In genomic region chr2:191848771-191849726, GRCh38 we compare ENCODE assay signal across 25 cellular contexts. TPM values are rescaled to one million over a fixed set of nuclear protein-coding genes. Genes with fewer than 3 reads are reported as not detected.
"Had no signal": no experiment of that assay in that cellular context is flagged by ENCODE, and none has a peak within 500 bp of the region (broad histone marks: within the 10 kb centered on the region; RNA-seq: fewer than 3 reads in every experiment).

No MANE protein-coding gene starts in this region.

- ATAC-seq: activated CD4-positive, alpha-beta T cell treated with anti-CD3 and anti-CD28 coated beads for 36 hours; activated naive CD4-positive, alpha-beta T cell treated with anti-CD3 and anti-CD28 coated beads, Interleukin-2, amount 50 U/mL, for 72 hours; activated T-helper 17 cell treated with anti-CD3 and anti-CD28 coated beads, Interleukin-2, amount 50 U/mL, for 72 hours; foreskin keratinocyte; left colon; naive thymus-derived CD8-positive, alpha-beta T cell; T-helper 17 cell had no signal

- H3K4me1 Mint-ChIP-seq: activated B cell treated with CpG ODN at 0.5 μM for 24 hours; activated CD4-positive, alpha-beta T cell treated with anti-CD3 and anti-CD28 coated beads for 36 hours; activated T-helper 17 cell treated with anti-CD3 and anti-CD28 coated beads, Interleukin-2, amount 50 U/mL, for 72 hours had no signal

- H3K36me3 Mint-ChIP-seq: activated naive CD4-positive, alpha-beta T cell treated with anti-CD3 and anti-CD28 coated beads, Interleukin-2, amount 50 U/mL, for 72 hours; brain; naive thymus-derived CD8-positive, alpha-beta T cell; neural progenitor cell had no signal

- H3K9me3 Mint-ChIP-seq: activated B cell treated with CpG ODN at 0.5 μM for 24 hours; activated naive CD4-positive, alpha-beta T cell treated with anti-CD3 and anti-CD28 coated beads, Interleukin-2, amount 50 U/mL, for 72 hours; activated T-cell treated with anti-CD3 and anti-CD28 coated beads, Interleukin-2, amount 50 U/mL, for 24 hours; activated T-helper 17 cell treated with anti-CD3 and anti-CD28 coated beads, Interleukin-2, amount 50 U/mL, for 72 hours; brain; naive thymus-derived CD8-positive, alpha-beta T cell; neural progenitor cell; stimulated activated naive CD8-positive, alpha-beta T cell treated with anti-CD3 and anti-CD28 coated beads, Interleukin-15, Interleukin-2, amounts not matched to agents 100 ng/mL and 50 ng/mL, for 24 hours had no signal

- H3K27me3 ChIP-seq: foreskin keratinocyte, neural progenitor cell, suprapubic skin, transverse colon, vagina had no signal

- DNase-seq: activated B cell treated with CpG ODN at 0.5 μM for 24 hours; activated CD4-positive, alpha-beta T cell treated with anti-CD3 and anti-CD28 coated beads for 36 hours; activated CD4-positive, alpha-beta T cell treated with anti-CD3 and anti-CD28 coated beads, Interleukin-2, amount 50 U/mL, for 4 hours; activated CD8-positive, alpha-beta memory T cell treated with anti-CD3 and anti-CD28 coated beads for 24 hours; activated CD8-positive, alpha-beta memory T cell treated with anti-CD3 and anti-CD28 coated beads, Interleukin-2, amount 50 U/mL, for 4 hours; activated T-cell treated with anti-CD3 and anti-CD28 coated beads, Interleukin-2, amount 50 U/mL, for 24 hours; aorta; central memory CD4-positive, alpha-beta T cell; dermis blood vessel endothelial cell; effector CD8-positive, alpha-beta T cell; foreskin keratinocyte; left colon; naive thymus-derived CD8-positive, alpha-beta T cell; retina; stimulated activated CD4-positive, alpha-beta T cell treated with anti-CD3 and anti-CD28 coated beads, Interleukin-12 subunit alpha, Interleukin-12 subunit beta, amount 100 ng/mL, for 4 hours; stimulated activated CD4-positive, alpha-beta T cell treated with anti-CD3 and anti-CD28 coated beads, Interleukin-4, amount 100 ng/mL, for 4 hours; T-helper 17 cell; transverse colon had no signal

- H3K36me3 ChIP-seq: neural progenitor cell, suprapubic skin, transverse colon, vagina had no signal

- H3K4me3 ChIP-seq: neural progenitor cell, suprapubic skin, transverse colon, vagina had no signal

- H3K4me3 Mint-ChIP-seq: activated B cell treated with CpG ODN at 0.5 μM for 24 hours; activated CD4-positive, alpha-beta T cell treated with anti-CD3 and anti-CD28 coated beads for 36 hours; activated T-cell treated with anti-CD3 and anti-CD28 coated beads, Interleukin-2, amount 50 U/mL, for 24 hours; activated T-helper 17 cell treated with anti-CD3 and anti-CD28 coated beads, Interleukin-2, amount 50 U/mL, for 72 hours; brain; naive thymus-derived CD8-positive, alpha-beta T cell; neural progenitor cell; stimulated activated naive CD8-positive, alpha-beta T cell treated with anti-CD3 and anti-CD28 coated beads, Interleukin-15, Interleukin-2, amounts not matched to agents 100 ng/mL and 50 ng/mL, for 24 hours; T-helper 17 cell had no signal

- H3K9me3 ChIP-seq: suprapubic skin, transverse colon, vagina had no signal

- H3K27ac ChIP-seq: foreskin keratinocyte, neural progenitor cell, suprapubic skin, vagina had no signal

- H3K27ac Mint-ChIP-seq: activated B cell treated with CpG ODN at 0.5 μM for 24 hours; activated CD4-positive, alpha-beta T cell treated with anti-CD3 and anti-CD28 coated beads for 36 hours; activated naive CD4-positive, alpha-beta T cell treated with anti-CD3 and anti-CD28 coated beads, Interleukin-2, amount 50 U/mL, for 72 hours; activated T-cell treated with anti-CD3 and anti-CD28 coated beads, Interleukin-2, amount 50 U/mL, for 24 hours; activated T-helper 17 cell treated with anti-CD3 and anti-CD28 coated beads, Interleukin-2, amount 50 U/mL, for 72 hours; brain; naive thymus-derived CD8-positive, alpha-beta T cell; neural progenitor cell; stimulated activated naive CD8-positive, alpha-beta T cell treated with anti-CD3 and anti-CD28 coated beads, Interleukin-15, Interleukin-2, amounts not matched to agents 100 ng/mL and 50 ng/mL, for 24 hours; T-helper 17 cell had no signal

RNA-seq across cellular contexts. Expression of gene CAVIN2, which starts 2.2 kb away (rescaled TPM):
- total RNA-seq: activated B cell treated with CpG ODN at 0.5 μM for 24 hours; activated CD4-positive, alpha-beta T cell treated with anti-CD3 and anti-CD28 coated beads for 36 hours; activated naive CD4-positive, alpha-beta T cell treated with anti-CD3 and anti-CD28 coated beads, Interleukin-2, amount 50 U/mL, for 72 hours; naive thymus-derived CD8-positive, alpha-beta T cell had no signal
- polyA plus RNA-seq: naive thymus-derived CD8-positive, alpha-beta T cell had no signal
